Comparison of ENCODE assay signal across 8 cellular contexts in the genomic region with DNA sequence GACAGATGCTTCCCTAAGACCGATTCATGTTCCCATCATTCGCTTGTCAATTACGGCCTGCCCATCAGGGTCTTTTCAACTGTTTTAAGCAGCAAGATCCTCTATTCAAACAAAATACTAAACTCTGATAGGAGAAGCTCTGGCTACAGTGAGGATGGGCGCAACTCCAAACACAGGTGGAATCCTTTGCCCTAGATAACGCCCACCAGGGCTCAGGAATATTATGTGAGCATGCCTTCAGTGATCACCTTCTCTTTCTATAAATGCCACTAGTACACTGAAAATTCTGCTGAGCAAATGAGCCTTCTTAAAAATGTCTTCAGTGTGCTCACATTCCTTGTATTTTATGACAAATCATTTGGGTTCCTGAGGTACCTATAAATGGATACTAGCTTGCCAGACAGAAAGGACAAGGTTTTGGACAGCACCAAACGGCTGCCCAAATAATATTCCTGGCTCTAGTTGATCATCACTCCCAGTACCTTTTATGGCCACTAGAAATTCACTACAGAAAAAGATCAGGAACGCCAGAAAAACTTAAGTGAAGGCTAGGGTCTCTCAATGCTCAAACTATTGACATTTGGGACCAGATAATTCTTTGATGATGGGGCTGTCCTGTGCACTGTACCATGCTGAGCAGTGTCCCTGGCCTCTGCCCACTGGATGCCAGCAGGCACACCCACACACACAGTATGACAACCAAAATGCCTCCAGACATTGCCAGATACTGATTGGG. TPM values are rescaled to one million over a fixed set of nuclear protein-coding genes. Genes with fewer than 3 reads are reported as not detected.
DNase-seq lines count a peak whose midpoint lies in the region; ATAC-seq and TF ChIP-seq lines count a peak whose summit lies in the region.

No MANE protein-coding gene starts in this region.

- no peak for TF ChIP-seq CTCF in CD14-positive monocyte (IDR thresholded peaks at IDR 0.05)
- TF ChIP-seq CTCF in choroid plexus epithelial cell (conservative IDR thresholded peaks at IDR 0.05; ENCODE audit: low read depth, low read length): peak; percentile 7
- peak; percentile 46 for TF ChIP-seq CTCF in neural crest cell (conservative IDR thresholded peaks at IDR 0.05)

- H3K27ac Mint-ChIP-seq in CD14-positive monocyte: peak overlapping the region; percentile 90 to 97 (median 95)
- H3K27ac Mint-ChIP-seq in neural crest cell (ENCODE audit: unreplicated experiment): peak overlapping the region; percentile 4

- no peak for DNase-seq in CD14-positive monocyte (ENCODE audit: low spot score)
- DNase-seq in LHCN-M2 (ENCODE audit: low read depth): peak; percentile 28
- no peak for DNase-seq in choroid plexus epithelial cell (ENCODE audit: low read depth)
- no peak for DNase-seq in neural crest cell (ENCODE audit: low read depth, low spot score)
- DNase-seq in DMS 273 (lab: John Stamatoyannopoulos, UW; ENCODE audit: unreplicated experiment): no peak

- H3K4me3 Mint-ChIP-seq in CD14-positive monocyte (peak overlapping the region; percentile 53 to 83), neural crest cell (peak overlapping the region; percentile 27)

- H3K27me3 Mint-ChIP-seq in CD14-positive monocyte (ENCODE audit: low read depth in 3 of 3) (peaks cover 0 to 2% (median 0%) of the 10 kb centered on the region in 3 donors), neural crest cell (ENCODE audit: low read depth) (no peaks in the 10 kb centered on the region)

- H3K4me3 ChIP-seq in choroid plexus epithelial cell (ENCODE audit: low read depth, low read length): no peak overlapping the region

- intact Hi-C loops in CD14-positive monocyte (cut with micrococcal nuclease): loop anchor here in 1 of 2 donors (5.0 kb wide), 1 partner anchor 42 kb away; no protein-coding TSS in a partner anchor

- ATAC-seq in HG03342 (IDR thresholded peaks at IDR 0.05; ENCODE audit: unreplicated experiment) (no peak), GM21423 (IDR thresholded peaks at IDR 0.05; ENCODE audit: unreplicated experiment) (no peak), esophagus mucosa (no peak)

- H3K4me1 Mint-ChIP-seq in CD14-positive monocyte (peaks cover 74% of the 10 kb centered on the region), neural crest cell (peaks cover 57% of the 10 kb centered on the region)

- H3K36me3 Mint-ChIP-seq in CD14-positive monocyte (peaks cover 61 to 73% of the 10 kb centered on the region in 2 donors), neural crest cell (ENCODE audit: low read depth) (peaks cover 25% of the 10 kb centered on the region)

- H3K9me3 Mint-ChIP-seq in CD14-positive monocyte (peaks cover 0 to 2% (median 0%) of the 10 kb centered on the region in 7 donors), neural crest cell (no peaks in the 10 kb centered on the region)

RNA-seq across cellular contexts. Expression of a gene that starts 13.1 kb away (rescaled TPM):
- 10 to 100 TPM; 10.5 to 41.5 TPM for polyA plus RNA-seq in CD14-positive monocyte
- total RNA-seq in LHCN-M2 (2014; rRNA removed) (14.2 and 21.0 TPM in 2 replicates), neural crest cell (32.0 and 35.5 TPM in 2 replicates), esophagus mucosa (30.4 TPM)
- polyA plus RNA-seq in LHCN-M2 (2012): 10.8 TPM
